9 cellular contexts compared by ENCODE assay signal in genomic region chr3:172580680-172581079, GRCh38. TPM values are rescaled to one million over a fixed set of nuclear protein-coding genes. Genes with fewer than 3 reads are reported as not detected.
DNase-seq lines count a peak whose midpoint lies in the region; ATAC-seq and TF ChIP-seq lines count a peak whose summit lies in the region.
"Had no signal": no experiment of that assay in that cellular context is flagged by ENCODE, and none has a peak within 500 bp of the region (broad histone marks: within the 10 kb centered on the region; RNA-seq: fewer than 3 reads in every experiment).

No MANE protein-coding gene starts in this region.

- peaks cover 6% of the 10 kb centered on the region for H3K9me3 Mint-ChIP-seq in stimulated activated naive CD8-positive, alpha-beta T cell treated with anti-CD3 and anti-CD28 coated beads, Interleukin-15, Interleukin-2, amounts not matched to agents 100 ng/mL and 50 ng/mL, for 24 hours
- H3K9me3 Mint-ChIP-seq in activated CD8-positive, alpha-beta T cell treated with anti-CD3 and anti-CD28 coated beads for 36 hours, result peaks cover 4% of the 10 kb centered on the region

- H3K36me3 Mint-ChIP-seq in stimulated activated naive CD8-positive, alpha-beta T cell treated with anti-CD3 and anti-CD28 coated beads, Interleukin-15, Interleukin-2, amounts not matched to agents 100 ng/mL and 50 ng/mL, for 24 hours (ENCODE audit: low read depth), result peaks cover 5% of the 10 kb centered on the region
- peaks cover 7% of the 10 kb centered on the region for H3K36me3 Mint-ChIP-seq in activated CD8-positive, alpha-beta T cell treated with anti-CD3 and anti-CD28 coated beads for 36 hours (ENCODE audit: low read depth)

- peak overlapping the region; percentile 67 for H3K4me3 Mint-ChIP-seq in stimulated activated naive CD8-positive, alpha-beta T cell treated with anti-CD3 and anti-CD28 coated beads, Interleukin-15, Interleukin-2, amounts not matched to agents 100 ng/mL and 50 ng/mL, for 24 hours
- peak overlapping the region; percentile 37 for H3K4me3 Mint-ChIP-seq in activated CD8-positive, alpha-beta T cell treated with anti-CD3 and anti-CD28 coated beads for 36 hours

- TF ChIP-seq POLR2A in vagina (IDR thresholded peaks at IDR 0.05) (no peak), sigmoid colon (IDR thresholded peaks at IDR 0.05) (no peak)

- H3K27ac Mint-ChIP-seq in stimulated activated naive CD8-positive, alpha-beta T cell treated with anti-CD3 and anti-CD28 coated beads, Interleukin-15, Interleukin-2, amounts not matched to agents 100 ng/mL and 50 ng/mL, for 24 hours, result peak overlapping the region; percentile 93
- H3K27ac Mint-ChIP-seq in activated CD8-positive, alpha-beta T cell treated with anti-CD3 and anti-CD28 coated beads for 36 hours, result peak overlapping the region; percentile 86

- intact Hi-C loops in activated CD8-positive, alpha-beta T cell treated with anti-CD3 and anti-CD28 coated beads for 36 hours (cut with micrococcal nuclease), result loop anchor here (1.0 to 2.0 kb wide), 2 partner anchors 12 to 18 kb away; no protein-coding TSS in a partner anchor
- intact Hi-C loops in vagina (cut with DNase I) (no loop called here), left colon (cut with DNase I, micrococcal nuclease) (no loop called here), ascending aorta (cut with DNase I) (no loop called here), sigmoid colon (cut with DNase I) (no loop called here)

- no peaks in the 10 kb centered on the region for H3K9me3 ChIP-seq in vagina
- H3K9me3 ChIP-seq in ascending aorta, result no peaks in the 10 kb centered on the region
- no peaks in the 10 kb centered on the region for H3K9me3 ChIP-seq in sigmoid colon

- 36 to 78% methylated on average over 1 of the region's 1 CpG for WGBS in sigmoid colon, 2 donors

- TF ChIP-seq CTCF in activated CD8-positive, alpha-beta T cell treated with anti-CD3 and anti-CD28 coated beads for 36 hours (IDR thresholded peaks at IDR 0.05), result no peak
- TF ChIP-seq CTCF in vagina (IDR thresholded peaks at IDR 0.05) (no peak), ascending aorta (IDR thresholded peaks at IDR 0.05) (no peak), sigmoid colon (IDR thresholded peaks at IDR 0.05) (no peak)

- H3K4me1 Mint-ChIP-seq in stimulated activated naive CD8-positive, alpha-beta T cell treated with anti-CD3 and anti-CD28 coated beads, Interleukin-15, Interleukin-2, amounts not matched to agents 100 ng/mL and 50 ng/mL, for 24 hours (ENCODE audit: low read depth), result peaks cover 87% of the 10 kb centered on the region
- H3K4me1 Mint-ChIP-seq in activated CD8-positive, alpha-beta T cell treated with anti-CD3 and anti-CD28 coated beads for 36 hours (ENCODE audit: low read depth), result peaks cover 76% of the 10 kb centered on the region

- TF ChIP-seq EP300 in sigmoid colon (IDR thresholded peaks at IDR 0.05), result no peak

- DNase-seq in stimulated activated naive CD8-positive, alpha-beta T cell treated with anti-CD3 and anti-CD28 coated beads, Interleukin-15, Interleukin-2, amounts not matched to agents 100 U/mL and 50 U/mL, for 24 hours, result no peak
- no peak for DNase-seq in activated CD8-positive, alpha-beta T cell treated with anti-CD3 and anti-CD28 coated beads for 36 hours
- DNase-seq in vagina (ENCODE audit: extremely low spot score in 2 of 2) (no peak), left colon (no peak), ascending aorta (ENCODE audit: low spot score in 2 of 2) (no peak), sigmoid colon (no peak)

- peak overlapping the region; percentile 48 for H3K27ac ChIP-seq in vagina
- H3K27ac ChIP-seq in ascending aorta, result no peak overlapping the region
- H3K27ac ChIP-seq in sigmoid colon, result peak overlapping the region in 2 of 4 donors; percentile 43 to 45

- H3K27me3 ChIP-seq in vagina, result no peaks in the 10 kb centered on the region
- H3K27me3 ChIP-seq in ascending aorta, result no peaks in the 10 kb centered on the region
- no peaks in the 10 kb centered on the region for H3K27me3 ChIP-seq in sigmoid colon

- CTCF ChIA-PET in activated CD8-positive, alpha-beta T cell treated with anti-CD3 and anti-CD28 coated beads for 36 hours (lab: Charles Lee), result interaction anchor here (0.8 to 2.6 kb wide), 3 partner anchors 11 to 22 kb away, joined by 3 to 5 read pairs (median 3); no protein-coding TSS in a partner anchor

- ATAC-seq in stimulated activated naive CD8-positive, alpha-beta T cell treated with anti-CD3 and anti-CD28 coated beads, Interleukin-15, Interleukin-2, amounts not matched to agents 100 U/mL and 50 U/mL, for 24 hours, result no peak
- ATAC-seq in HG03066 (IDR thresholded peaks at IDR 0.05; ENCODE audit: low read depth, unreplicated experiment), result peak; percentile 84
- peak; percentile 53 for ATAC-seq in activated CD8-positive, alpha-beta T cell treated with anti-CD3 and anti-CD28 coated beads for 36 hours
- no peak for ATAC-seq in left colon
- ATAC-seq: K562 had no signal

- H3K36me3 ChIP-seq in vagina (no peaks in the 10 kb centered on the region), ascending aorta (no peaks in the 10 kb centered on the region), sigmoid colon (no peaks in the 10 kb centered on the region)

- H3K4me1 ChIP-seq in vagina (peaks cover 44% of the 10 kb centered on the region), ascending aorta (no peaks in the 10 kb centered on the region), sigmoid colon (no peaks in the 10 kb centered on the region)

- no peaks in the 10 kb centered on the region for H3K27me3 Mint-ChIP-seq in stimulated activated naive CD8-positive, alpha-beta T cell treated with anti-CD3 and anti-CD28 coated beads, Interleukin-15, Interleukin-2, amounts not matched to agents 100 ng/mL and 50 ng/mL, for 24 hours
- no peaks in the 10 kb centered on the region for H3K27me3 Mint-ChIP-seq in activated CD8-positive, alpha-beta T cell treated with anti-CD3 and anti-CD28 coated beads for 36 hours

- POLR2A ChIA-PET in activated CD8-positive, alpha-beta T cell treated with anti-CD3 and anti-CD28 coated beads for 36 hours (lab: Charles Lee), result interaction anchor here (0.6 to 4.8 kb wide), 3 partner anchors 11 to 50 kb away, joined by 3 to 26 read pairs (median 5); no protein-coding TSS in a partner anchor

- no peak overlapping the region for H3K4me3 ChIP-seq in vagina
- no peak overlapping the region for H3K4me3 ChIP-seq in ascending aorta
- no peak overlapping the region for H3K4me3 ChIP-seq in sigmoid colon
- H3K4me3 ChIP-seq: K562 had no signal

RNA-seq across cellular contexts. Expression of gene TNFSF10, which starts 57.5 kb away (rescaled TPM):
- 10 to 100 TPM; 21.5 to 23.6 TPM for total RNA-seq in activated CD8-positive, alpha-beta T cell treated with anti-CD3 and anti-CD28 coated beads for 36 hours
- total RNA-seq in vagina, result 92.8 TPM
- total RNA-seq in left colon, result 100 to 1,000 TPM in 1 of 2 donors, 10 to 100 TPM in 1; 94.2 to 136 TPM
- 89.8 TPM for total RNA-seq in ascending aorta
- 10 to 100 TPM; 17.9 to 36.4 (median 29.9) TPM for total RNA-seq in sigmoid colon
- polyA plus RNA-seq in sigmoid colon, result 10 to 100 TPM; 37.8 to 76.8 (median 51.1) TPM

Comparison
In these comparisons a context has a peak if more than half of its experiments do, and no peak if none do; other contexts are left out.
1. ATAC-seq: peak in HG03066 (single experiment) and activated CD8-positive, alpha-beta T cell treated with anti-CD3 and anti-CD28 coated beads for 36 hours (single experiment); none in stimulated activated naive CD8-positive, alpha-beta T cell treated with anti-CD3 and anti-CD28 coated beads, Interleukin-15, Interleukin-2, amounts not matched to agents 100 U/mL and 50 U/mL, for 24 hours (single experiment) and left colon (single experiment).